20 cellular contexts compared by ENCODE assay signal in genomic region chr7:1245596-1245995, GRCh38. TPM values are rescaled to one million over a fixed set of nuclear protein-coding genes. Genes with fewer than 3 reads are reported as not detected.
A peak's percentile ranks its signal among the peaks of the same experiment; 100 is the strongest.
DNase-seq lines count a peak whose midpoint lies in the region; ATAC-seq and TF ChIP-seq lines count a peak whose summit lies in the region.
"Had no signal": no experiment of that assay in that cellular context is flagged by ENCODE, and none has a peak within 500 bp of the region (broad histone marks: within the 10 kb centered on the region; RNA-seq: fewer than 3 reads in every experiment).

No MANE protein-coding gene starts in this region.

- DNase-seq in SK-N-SH (no peak), GM23338 (ENCODE audit: low spot score) (no peak), naive B cell (no peak), activated gamma-delta T cell (lab: John Stamatoyannopoulos, UW) (no peak), NOMO-1 treated with dmso at 0.1 percent for 144 hours (lab: John Stamatoyannopoulos, UW; ENCODE audit: unreplicated experiment) (no peak), SHP77 treated with DMSO at 0.1 percent for 48 hours (lab: John Stamatoyannopoulos, UW) (no peak)
- DNase-seq in central memory CD8-positive, alpha-beta T cell (ENCODE audit: low spot score in 2 of 2) = no peak
- DNase-seq: CD8-positive, alpha-beta memory T cell; DMS79; NCI-H1417 treated with DMSO at 0.1 percent for 48 hours; NCI-H2081; NCI-H774 had no signal

- H3F3A ChIP-seq in SK-N-SH (replicated peaks; ENCODE audit: insufficient read depth) = peaks cover 16% of the 10 kb centered on the region
- H3F3A ChIP-seq in GM23338 (replicated peaks; ENCODE audit: low read depth) = peaks cover 18% of the 10 kb centered on the region

- peaks cover 32% of the 10 kb centered on the region for H3K4me1 Mint-ChIP-seq in GM23338
- peaks cover 6% of the 10 kb centered on the region for H3K4me1 Mint-ChIP-seq in central memory CD8-positive, alpha-beta T cell
- peaks cover 10 to 23% (median 12%) of the 10 kb centered on the region in 3 donors for H3K4me1 Mint-ChIP-seq in naive B cell

- H3K4me3 ChIP-seq in SK-N-SH (ENCODE audit: low read depth in 2 of 2, low read length in 1 of 2) = no peak overlapping the region
- no peak overlapping the region for H3K4me3 ChIP-seq in GM23338
- H3K4me3 ChIP-seq: BLaER1, K562, SJSA1 had no signal

- CTCF ChIA-PET in SK-N-SH (lab: Yijun Ruan, JAX) = interaction anchor here (0.7 to 2.7 kb wide), 13 partner anchors 10 to 228 kb away, joined by 3 to 24 read pairs (median 3); partner anchors contain the start of gene UNCX

- H2AFZ ChIP-seq in SK-N-SH (ENCODE audit: low read depth) (no peak overlapping the region), GM23338 (no peak overlapping the region)

- H3K9ac ChIP-seq in SK-N-SH = no peak overlapping the region
- H3K9ac ChIP-seq: BLaER1 had no signal

- no peaks in the 10 kb centered on the region for H3K9me3 ChIP-seq in SK-N-SH
- H3K9me3 ChIP-seq: BLaER1, SJSA1 had no signal

- peaks cover 95% of the 10 kb centered on the region for H3K27me3 ChIP-seq in SK-N-SH (ENCODE audit: insufficient read depth)
- peaks cover 96% of the 10 kb centered on the region for H3K27me3 ChIP-seq in GM23338 (ENCODE audit: insufficient read depth)

- H3K4me2 ChIP-seq in SK-N-SH (no peak overlapping the region), GM23338 (no peak overlapping the region; the same call in 1 of the 2 replicates)
- H3K4me2 ChIP-seq: BLaER1 had no signal

- H4K20me1 ChIP-seq in SK-N-SH (ENCODE audit: insufficient read depth) (peaks cover 60% of the 10 kb centered on the region), GM23338 (replicated peaks; ENCODE audit: insufficient read depth) (peaks cover 18% of the 10 kb centered on the region; the same call in 1 of the 2 replicates)

- no peak for TF ChIP-seq CTCF in SK-N-SH (IDR thresholded peaks at IDR 0.05)
- no peak for TF ChIP-seq CTCF in GM23338 (conservative IDR thresholded peaks at IDR 0.05; ENCODE audit: low read depth in 2 of 2)

- WGBS in SK-N-SH (ENCODE audit: low lambda C conversion rate) = 6% methylated on average over 9 of the region's 10 CpGs

- no peak for TF ChIP-seq RAD21 in SK-N-SH (IDR thresholded peaks at IDR 0.05; ENCODE audit: low read length)

- H3K79me2 ChIP-seq in SK-N-SH (ENCODE audit: insufficient read depth) (no peaks in the 10 kb centered on the region), GM23338 (replicated peaks; ENCODE audit: insufficient read depth) (no peaks in the 10 kb centered on the region)

- H3K27ac Mint-ChIP-seq in GM23338 = no peak overlapping the region
- peak overlapping the region; percentile 32 for H3K27ac Mint-ChIP-seq in central memory CD8-positive, alpha-beta T cell (ENCODE audit: low read depth)
- peak overlapping the region in 4 of 6 donors; percentile 39 to 92 (median 85) for H3K27ac Mint-ChIP-seq in naive B cell

- no peaks in the 10 kb centered on the region for H3K36me3 ChIP-seq in SK-N-SH (replicated peaks in 1 of 2; ENCODE audit: control insufficient read depth in 1 of 2, insufficient read depth in 2 of 2, low read length in 1 of 2)
- H3K36me3 ChIP-seq in GM23338 (ENCODE audit: insufficient read depth) = no peaks in the 10 kb centered on the region
- H3K36me3 ChIP-seq: BLaER1, SJSA1 had no signal

- H3K4me3 Mint-ChIP-seq in GM23338 (0 out of 3 replicates have a peak overlapping the region, but pooled peaks have one; percentile 10), naive B cell (peak overlapping the region in 4 of 8 donors; percentile 9 to 78 (median 62))
- no peak overlapping the region for H3K4me3 Mint-ChIP-seq in central memory CD8-positive, alpha-beta T cell

- H3K27me3 Mint-ChIP-seq in GM23338 (ENCODE audit: insufficient read depth, low read depth, poor library complexity) (peaks cover 89% of the 10 kb centered on the region), naive B cell (peaks cover 47 to 65% (median 62%) of the 10 kb centered on the region in 3 donors)
- peaks cover 75% of the 10 kb centered on the region for H3K27me3 Mint-ChIP-seq in central memory CD8-positive, alpha-beta T cell

- H3K27ac ChIP-seq in SK-N-SH (ENCODE audit: low read depth in 2 of 2, low read length in 1 of 2) (no peak overlapping the region), GM23338 (ENCODE audit: low read depth) (no peak overlapping the region)
- H3K27ac ChIP-seq: BLaER1, SJSA1 had no signal

- ATAC-seq in SK-N-SH treated with all-trans-retinoic acid at 6 μM for 48 hours = peak; percentile 25
- ATAC-seq in GM23338 = no peak
- ATAC-seq in central memory CD8-positive, alpha-beta T cell (replicated peaks; ENCODE audit: extremely low read depth, poor library complexity, severe bottlenecking) = no peak
- ATAC-seq in naive B cell (ENCODE audit: low read depth in 2 of 2) = no peak
- ATAC-seq: HCT116, K562 had no signal

- POLR2A ChIA-PET in SK-N-SH (lab: Yijun Ruan, JAX) = no interaction called here

- TF ChIP-seq EP300 in SK-N-SH (IDR thresholded peaks at IDR 0.05; ENCODE audit: borderline replicate concordance in 1 of 2, low read depth in 1 of 2, low read length in 1 of 2) = no peak

- H3K9me3 Mint-ChIP-seq in GM23338 (no peaks in the 10 kb centered on the region; the same call in 2 of the 3 replicates), naive B cell (peaks cover 0 to 12% (median 3%) of the 10 kb centered on the region in 7 donors)
- no peaks in the 10 kb centered on the region for H3K9me3 Mint-ChIP-seq in central memory CD8-positive, alpha-beta T cell
- H3K9me3 Mint-ChIP-seq: CD8-positive, alpha-beta memory T cell had no signal

- H3K9me2 ChIP-seq in SK-N-SH (no peaks in the 10 kb centered on the region), GM23338 (ENCODE audit: insufficient read depth) (no peaks in the 10 kb centered on the region)

- H3K4me1 ChIP-seq in SK-N-SH (ENCODE audit: control insufficient read depth in 1 of 2, insufficient read depth in 2 of 2, low read depth in 1 of 2, low read length in 1 of 2) (no peaks in the 10 kb centered on the region), GM23338 (ENCODE audit: insufficient read depth) (peaks cover 55% of the 10 kb centered on the region)
- H3K4me1 ChIP-seq: SJSA1 had no signal

- H3K36me3 Mint-ChIP-seq in GM23338 (ENCODE audit: low read depth) (no peaks in the 10 kb centered on the region), naive B cell (no peaks in the 10 kb centered on the region)
- peaks cover 12% of the 10 kb centered on the region for H3K36me3 Mint-ChIP-seq in central memory CD8-positive, alpha-beta T cell (ENCODE audit: insufficient read depth)
- H3K36me3 Mint-ChIP-seq: CD8-positive, alpha-beta memory T cell had no signal

TF ChIP-seq in SK-N-SH treated with all-trans-retinoic acid at 6 μM for 48 hours, 23 proteins besides CTCF, POLR2A, EP300 and RAD21:
- no peak for TF ChIP-seq TOX (CRISPR knock-in tag; IDR thresholded peaks at IDR 0.05; ENCODE audit: borderline replicate concordance)
- no peak for TF ChIP-seq PPARA (CRISPR knock-in tag; IDR thresholded peaks at IDR 0.05; ENCODE audit: borderline replicate concordance)

TF ChIP-seq in SK-N-SH, 30 proteins besides CTCF, POLR2A, EP300 and RAD21 (continues in another document):
- TF ChIP-seq RXRA (IDR thresholded peaks at IDR 0.05; ENCODE audit: borderline replicate concordance, low read depth) = no peak
- TF ChIP-seq FOSL2 (IDR thresholded peaks at IDR 0.05; ENCODE audit: borderline replicate concordance, low read depth) = no peak
- TF ChIP-seq TCF12 (IDR thresholded peaks at IDR 0.05) = no peak
- TF ChIP-seq FOXJ3 (CRISPR knock-in tag; IDR thresholded peaks at IDR 0.05) = no peak
- TF ChIP-seq RCOR1 (IDR thresholded peaks at IDR 0.05; ENCODE audit: low read length) = no peak
- TF ChIP-seq RFX5 (IDR thresholded peaks at IDR 0.05; ENCODE audit: low read length) = no peak
- TF ChIP-seq YY1 (IDR thresholded peaks at IDR 0.05; ENCODE audit: low read depth) = no peak
- no peak for TF ChIP-seq MXI1 (IDR thresholded peaks at IDR 0.05; ENCODE audit: low read depth, low read length)
- TF ChIP-seq TAF1 (IDR thresholded peaks at IDR 0.05; ENCODE audit: borderline replicate concordance, low read depth, low read length) = no peak
- TF ChIP-seq SIN3A (IDR thresholded peaks at IDR 0.05; ENCODE audit: borderline replicate concordance, low read depth, low read length) = no peak
- TF ChIP-seq EZH2phosphoT487 (IDR thresholded peaks at IDR 0.05; ENCODE audit: borderline replicate concordance, low read depth) = no peak

TF ChIP-seq in GM23338, 12 proteins besides CTCF, POLR2A, EP300 and RAD21 (continues in another document):
- no peak for TF ChIP-seq EZH2 (IDR thresholded peaks at IDR 0.05; ENCODE audit: low read depth, unreplicated experiment)

RNA-seq across cellular contexts. Expression of gene UNCX, which starts 12.9 kb away (rescaled TPM):
- polyA plus RNA-seq in SK-N-SH (2012; rRNA removed) (not detected in 2 replicates), GM23338 (2016; fragmentation: Nextera tagmentation; extraction: Ambion mirVana) (not detected in 2 replicates), naive B cell (ENCODE audit: low read depth in 6 of 6) (not detected)
- polyA plus RNA-seq in SK-N-SH (2012; cell fraction: cytosol; rRNA removed) = not detected in 2 replicates
- polyA plus RNA-seq in SK-N-SH (2012; cell fraction: nucleus; rRNA removed) = not detected in 2 replicates
- total RNA-seq in GM23338 (2014; rRNA removed; shearing (Covaris generic)) = not detected in 2 replicates
- total RNA-seq: A172; CD8-positive, alpha-beta memory T cell; K562; NCI-H460; RPMI7951; SJSA1 had no signal
- polyA plus RNA-seq: CD8-positive, alpha-beta memory T cell; K562 had no signal
